ENCODE assay signal across 3 cellular contexts in genomic region chr1:239979469-239979868, GRCh38.
TF ChIP-seq lines count a peak whose summit lies in the region.

No MANE protein-coding gene starts in this region.

TF ChIP-seq in A549, 52 proteins besides CTCF, POLR2A, EP300 and RAD21 (continued from another document):
- no peak for TF ChIP-seq TFCP2L1 (CRISPR knock-in tag; IDR thresholded peaks at IDR 0.05)
TF ChIP-seq in A549: peak in this region for 1.

TF ChIP-seq in GM23338, 12 proteins besides CTCF, POLR2A, EP300 and RAD21 (continued from another document):
- no peak for TF ChIP-seq ETS1 (IDR thresholded peaks at IDR 0.05)
- TF ChIP-seq JUNB (IDR thresholded peaks at IDR 0.05; ENCODE audit: unreplicated experiment) = no peak
- no peak for TF ChIP-seq NANOG (IDR thresholded peaks at IDR 0.05; ENCODE audit: borderline replicate concordance)
- no peak for TF ChIP-seq ZNF462 (CRISPR knock-in tag; IDR thresholded peaks at IDR 0.05)
- no peak for TF ChIP-seq REST (IDR thresholded peaks at IDR 0.05; ENCODE audit: unreplicated experiment)
- TF ChIP-seq EZH2 (IDR thresholded peaks at IDR 0.05; ENCODE audit: low read depth, unreplicated experiment) = no peak
- no peak for TF ChIP-seq ZNF331 (CRISPR knock-in tag; IDR thresholded peaks at IDR 0.05; ENCODE audit: low read depth)

TF ChIP-seq in K562, 482 proteins besides CTCF, POLR2A, EP300 and RAD21 (continued from another document):
- TF ChIP-seq, protein P1, sequence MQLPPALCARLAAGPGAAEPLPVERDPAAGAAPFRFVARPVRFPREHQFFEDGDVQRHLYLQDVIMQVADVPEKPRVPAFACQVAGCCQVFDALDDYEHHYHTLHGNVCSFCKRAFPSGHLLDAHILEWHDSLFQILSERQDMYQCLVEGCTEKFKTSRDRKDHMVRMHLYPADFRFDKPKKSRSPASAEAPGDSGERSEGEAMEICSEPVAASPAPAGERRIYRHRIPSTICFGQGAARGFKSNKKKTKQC (CRISPR knock-in tag; IDR thresholded peaks at IDR 0.05) = no peak
